In genomic region chr16:162271-162991, GRCh38 we compare ENCODE assay signal across 1 cellular context.
A peak's percentile ranks its signal among the peaks of the same experiment; 100 is the strongest.
TF ChIP-seq lines count a peak whose summit lies in the region.

No MANE protein-coding gene starts in this region.

TF ChIP-seq in HepG2, 621 proteins besides CTCF, POLR2A, EP300 and RAD21 (continued from another document and continues in another):
- TF ChIP-seq ARID4A (CRISPR knock-in tag; IDR thresholded peaks at IDR 0.05; ENCODE audit: borderline replicate concordance) (peak; percentile 56; the same call in 1 of the 2 replicates), TEF (CRISPR knock-in tag; IDR thresholded peaks at IDR 0.05) (no peak), MXD1 (CRISPR knock-in tag; IDR thresholded peaks at IDR 0.05) (peak; percentile 62; the same call in 1 of the 2 replicates), ZNF407 (CRISPR knock-in tag; IDR thresholded peaks at IDR 0.05; ENCODE audit: not compliant biosample characterization) (no peak), CREB1 (IDR thresholded peaks at IDR 0.05) (no peak), CREB1 (CRISPR knock-in tag; IDR thresholded peaks at IDR 0.05) (no peak), KDM5B (CRISPR knock-in tag; IDR thresholded peaks at IDR 0.05; ENCODE audit: borderline replicate concordance) (peak; percentile 48; the same call in 1 of the 2 replicates), IRF2 (CRISPR knock-in tag; IDR thresholded peaks at IDR 0.05) (0 out of 2 replicates have a peak, but pooled peaks have one; percentile 24), ZNF383 (CRISPR knock-in tag; IDR thresholded peaks at IDR 0.05; ENCODE audit: borderline replicate concordance) (no peak), EED (CRISPR knock-in tag; IDR thresholded peaks at IDR 0.05) (no peak), ZNF503 (CRISPR knock-in tag; IDR thresholded peaks at IDR 0.05) (no peak), ZNF225 (CRISPR knock-in tag; IDR thresholded peaks at IDR 0.05) (no peak), GLMP (CRISPR knock-in tag; IDR thresholded peaks at IDR 0.05; ENCODE audit: borderline replicate concordance) (no peak), ZNF333 (CRISPR knock-in tag; IDR thresholded peaks at IDR 0.05; ENCODE audit: borderline replicate concordance) (no peak), WIZ (CRISPR knock-in tag; IDR thresholded peaks at IDR 0.05) (no peak), ZNF282 (IDR thresholded peaks at IDR 0.05; ENCODE audit: partially characterized antibody) (no peak), BCLAF1 (IDR thresholded peaks at IDR 0.05) (no peak), LBX2 (CRISPR knock-in tag; IDR thresholded peaks at IDR 0.05; ENCODE audit: borderline replicate concordance) (no peak), NONO (IDR thresholded peaks at IDR 0.05) (no peak), NONO (CRISPR knock-in tag; conservative IDR thresholded peaks at IDR 0.05) (no peak), THYN1 (CRISPR knock-in tag; IDR thresholded peaks at IDR 0.05; ENCODE audit: borderline replicate concordance, low read depth) (no peak), ZNF496 (CRISPR knock-in tag; IDR thresholded peaks at IDR 0.05; ENCODE audit: insufficient replicate concordance) (no peak), ZFP36L1 (CRISPR knock-in tag; IDR thresholded peaks at IDR 0.05) (no peak), ZNF709 (CRISPR knock-in tag; IDR thresholded peaks at IDR 0.05) (0 out of 2 replicates have a peak, but pooled peaks have one; percentile 33), POLR2G (IDR thresholded peaks at IDR 0.05; ENCODE audit: low read depth, low read length) (no peak), RERE (CRISPR knock-in tag; IDR thresholded peaks at IDR 0.05; ENCODE audit: low read depth) (no peak), KMT2B (CRISPR knock-in tag; IDR thresholded peaks at IDR 0.05) (no peak)
